20 cellular contexts compared by ENCODE assay signal in the genomic region with DNA sequence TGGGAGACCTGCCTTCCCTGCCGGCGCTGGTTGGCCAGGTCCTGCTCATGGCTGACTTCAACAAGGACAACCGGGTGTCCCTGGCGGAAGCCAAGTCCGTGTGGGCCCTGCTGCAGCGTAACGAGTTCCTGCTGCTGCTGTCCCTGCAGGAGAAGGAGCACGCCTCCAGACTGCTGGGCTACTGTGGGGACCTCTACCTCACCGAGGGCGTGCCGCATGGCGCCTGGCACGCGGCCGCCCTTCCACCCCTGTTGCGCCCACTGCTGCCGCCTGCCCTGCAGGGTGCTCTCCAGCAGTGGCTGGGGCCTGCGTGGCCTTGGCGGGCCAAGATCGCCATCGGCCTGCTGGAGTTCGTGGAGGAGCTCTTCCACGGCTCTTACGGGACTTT. TPM values are rescaled to one million over a fixed set of nuclear protein-coding genes. Genes with fewer than 3 reads are reported as not detected.
A peak's percentile ranks its signal among the peaks of the same experiment; 100 is the strongest.
DNase-seq lines count a peak whose midpoint lies in the region; ATAC-seq and TF ChIP-seq lines count a peak whose summit lies in the region.
"Had no signal": no experiment of that assay in that cellular context is flagged by ENCODE, and none has a peak within 500 bp of the region (broad histone marks: within the 10 kb centered on the region; RNA-seq: fewer than 3 reads in every experiment).

No MANE protein-coding gene starts in this region.

- H3K9me3 Mint-ChIP-seq in WTC11, result no peaks in the 10 kb centered on the region
- no peaks in the 10 kb centered on the region for H3K9me3 Mint-ChIP-seq in stimulated activated naive B cell treated with anti-CD40 and anti-IgM and Interleukin-4, amounts not matched to agents 10 μg/mL and 1 μg/mL and 100 μg/mL, for 72 hours
- H3K9me3 Mint-ChIP-seq in activated CD4-positive, alpha-beta memory T cell treated with anti-CD3 and anti-CD28 coated beads, Interleukin-2, amount 10 ng/mL, durations not matched to agents 7 days and 5 days, result no peaks in the 10 kb centered on the region
- H3K9me3 Mint-ChIP-seq: central memory CD8-positive, alpha-beta T cell; endodermal cell; GM23338; stimulated activated naive CD8-positive, alpha-beta T cell treated with anti-CD3 and anti-CD28 coated beads, Interleukin-15, Interleukin-2, amounts not matched to agents 100 ng/mL and 50 ng/mL, for 24 hours had no signal

- H3K36me3 Mint-ChIP-seq in WTC11, result peaks cover 39% of the 10 kb centered on the region
- H3K36me3 Mint-ChIP-seq in stimulated activated naive B cell treated with anti-CD40 and anti-IgM and Interleukin-4, amounts not matched to agents 10 μg/mL and 1 μg/mL and 100 μg/mL, for 72 hours, result peaks cover 41 to 50% of the 10 kb centered on the region in 2 donors
- peaks cover 44% of the 10 kb centered on the region for H3K36me3 Mint-ChIP-seq in activated CD4-positive, alpha-beta memory T cell treated with anti-CD3 and anti-CD28 coated beads, Interleukin-2, amount 10 ng/mL, durations not matched to agents 7 days and 5 days (ENCODE audit: low read depth)

- H3K9ac ChIP-seq in HUES48 (ENCODE audit: low read depth, low read length), result no peak overlapping the region

- H3K9me3 ChIP-seq in right atrium auricular region (no peaks in the 10 kb centered on the region), heart right ventricle (no peaks in the 10 kb centered on the region), HUES48 (ENCODE audit: control insufficient read depth, insufficient read depth, low read length) (no peaks in the 10 kb centered on the region)
- H3K9me3 ChIP-seq: vagina had no signal

- H3K4me3 Mint-ChIP-seq in WTC11, result no peak overlapping the region
- no peak overlapping the region for H3K4me3 Mint-ChIP-seq in stimulated activated naive B cell treated with anti-CD40 and anti-IgM and Interleukin-4, amounts not matched to agents 10 μg/mL and 1 μg/mL and 100 μg/mL, for 72 hours
- no peak overlapping the region for H3K4me3 Mint-ChIP-seq in activated CD4-positive, alpha-beta memory T cell treated with anti-CD3 and anti-CD28 coated beads, Interleukin-2, amount 10 ng/mL, durations not matched to agents 7 days and 5 days
- H3K4me3 Mint-ChIP-seq: central memory CD8-positive, alpha-beta T cell; endodermal cell; GM23338 had no signal

- no peak for DNase-seq in right atrium auricular region (ENCODE audit: low spot score)
- no peak for DNase-seq in heart right ventricle
- no peak for DNase-seq in WTC11 (ENCODE audit: low spot score)
- no peak for DNase-seq in stimulated activated naive B cell treated with anti-CD40 and anti-IgM and Interleukin-4, amounts not matched to agents 10 μg/mL and 1 μg/mL and 100 μg/mL, for 72 hours
- DNase-seq in activated CD4-positive, alpha-beta memory T cell treated with anti-CD3 and anti-CD28 coated beads, Interleukin-2, amount 10 ng/mL, durations not matched to agents 7 days and 5 days, result no peak
- DNase-seq: amniotic stem cell, NCI-H2081, T-helper 9 cell had no signal

- CTCF ChIA-PET in WTC11 (lab: Charles Lee), result interaction anchor here (1.2 to 2.9 kb wide), 4 partner anchors 10 to 51 kb away, joined by 5 to 12 read pairs (median 8); a partner anchor contains a TSS
- CTCF ChIA-PET in activated CD4-positive, alpha-beta memory T cell treated with anti-CD3 and anti-CD28 coated beads, Interleukin-2, amount 10 ng/mL, durations not matched to agents 7 days and 5 days (lab: Charles Lee), result interaction anchor here (0.7 kb wide), 1 partner anchor 15 kb away, joined by 3 read pairs; no protein-coding TSS in a partner anchor

- H3K27me3 ChIP-seq in right atrium auricular region, result no peaks in the 10 kb centered on the region
- no peaks in the 10 kb centered on the region for H3K27me3 ChIP-seq in heart right ventricle
- no peaks in the 10 kb centered on the region for H3K27me3 ChIP-seq in HUES48 (ENCODE audit: control insufficient read depth, insufficient read depth, low read length)
- H3K27me3 ChIP-seq: vagina had no signal

- 85% methylated on average over 22 to 24 of the region's 24 CpGs for WGBS in heart right ventricle, 2 donors

- TF ChIP-seq CTCF in right atrium auricular region (IDR thresholded peaks at IDR 0.05) (no peak), heart right ventricle (IDR thresholded peaks at IDR 0.05) (no peak), WTC11 (IDR thresholded peaks at IDR 0.05) (no peak)

- H3K4me3 ChIP-seq in right atrium auricular region (no peak overlapping the region), heart right ventricle (no peak overlapping the region), HUES48 (ENCODE audit: low read depth, low read length) (no peak overlapping the region)
- H3K4me3 ChIP-seq: GM23338, smooth muscle cell, vagina had no signal

- intact Hi-C loops in heart right ventricle (cut with DNase I), result loop anchor here in 1 of 10 donors (1.0 kb wide), 1 partner anchor 46 kb away; no protein-coding TSS in a partner anchor

- POLR2A ChIA-PET in WTC11 (lab: Charles Lee), result interaction anchor here (0.6 to 1.5 kb wide), 2 partner anchors 9 to 48 kb away, joined by 4 to 6 read pairs; no protein-coding TSS in a partner anchor
- POLR2A ChIA-PET in activated CD4-positive, alpha-beta memory T cell treated with anti-CD3 and anti-CD28 coated beads, Interleukin-2, amount 10 ng/mL, durations not matched to agents 7 days and 5 days (lab: Charles Lee), result interaction anchor here (1.0 kb wide), 1 partner anchor 22 kb away, joined by 3 read pairs; no protein-coding TSS in a partner anchor

- H3K4me1 Mint-ChIP-seq in WTC11, result peaks cover 17% of the 10 kb centered on the region
- peaks cover 48 to 75% of the 10 kb centered on the region in 2 donors for H3K4me1 Mint-ChIP-seq in stimulated activated naive B cell treated with anti-CD40 and anti-IgM and Interleukin-4, amounts not matched to agents 10 μg/mL and 1 μg/mL and 100 μg/mL, for 72 hours
- H3K4me1 Mint-ChIP-seq in activated CD4-positive, alpha-beta memory T cell treated with anti-CD3 and anti-CD28 coated beads, Interleukin-2, amount 10 ng/mL, durations not matched to agents 7 days and 5 days, result peaks cover 38% of the 10 kb centered on the region

- peaks cover 54% of the 10 kb centered on the region for H3K36me3 ChIP-seq in right atrium auricular region
- peaks cover 3 to 62% (median 34%) of the 10 kb centered on the region in 9 donors for H3K36me3 ChIP-seq in heart right ventricle
- peaks cover 51% of the 10 kb centered on the region for H3K36me3 ChIP-seq in HUES48 (ENCODE audit: control insufficient read depth, insufficient read depth, low read length)

- H3K4me1 ChIP-seq in right atrium auricular region (peaks cover 0 to 88% of the 10 kb centered on the region in 2 donors), heart right ventricle (peaks cover 20 to 85% (median 78%) of the 10 kb centered on the region in 9 donors), HUES48 (ENCODE audit: control insufficient read depth, insufficient read depth, low read length) (peaks cover 17% of the 10 kb centered on the region)

- no peak overlapping the region for H3K27ac Mint-ChIP-seq in WTC11
- H3K27ac Mint-ChIP-seq in stimulated activated naive B cell treated with anti-CD40 and anti-IgM and Interleukin-4, amounts not matched to agents 10 μg/mL and 1 μg/mL and 100 μg/mL, for 72 hours, result peak overlapping the region; percentile 79
- H3K27ac Mint-ChIP-seq in activated CD4-positive, alpha-beta memory T cell treated with anti-CD3 and anti-CD28 coated beads, Interleukin-2, amount 10 ng/mL, durations not matched to agents 7 days and 5 days, result no peak overlapping the region
- H3K27ac Mint-ChIP-seq: endodermal cell, GM23338 had no signal

- ATAC-seq in heart right ventricle, result no peak
- ATAC-seq in WTC11, result peak; percentile 1
- no peak for ATAC-seq in stimulated activated naive B cell treated with anti-CD40 and anti-IgM and Interleukin-4, amounts not matched to agents 10 μg/mL and 1 μg/mL and 100 μg/mL, for 72 hours (replicated peaks)
- ATAC-seq in HG02884 (IDR thresholded peaks at IDR 0.05; ENCODE audit: unreplicated experiment), result no peak
- ATAC-seq in GM21367 (IDR thresholded peaks at IDR 0.05; ENCODE audit: unreplicated experiment), result no peak
- ATAC-seq: GM23338 had no signal

- H3K27ac ChIP-seq in right atrium auricular region (peak overlapping the region; percentile 85 to 88), heart right ventricle (peak overlapping the region in 1 of 10 donors; percentile 3), HUES48 (ENCODE audit: low read depth, low read length) (peak overlapping the region; percentile 45)
- H3K27ac ChIP-seq: vagina had no signal

- H3K27me3 Mint-ChIP-seq in WTC11 (ENCODE audit: low read depth), result no peaks in the 10 kb centered on the region
- H3K27me3 Mint-ChIP-seq in stimulated activated naive B cell treated with anti-CD40 and anti-IgM and Interleukin-4, amounts not matched to agents 10 μg/mL and 1 μg/mL and 100 μg/mL, for 72 hours, result no peaks in the 10 kb centered on the region
- H3K27me3 Mint-ChIP-seq in activated CD4-positive, alpha-beta memory T cell treated with anti-CD3 and anti-CD28 coated beads, Interleukin-2, amount 10 ng/mL, durations not matched to agents 7 days and 5 days, result no peaks in the 10 kb centered on the region
- H3K27me3 Mint-ChIP-seq: central memory CD8-positive, alpha-beta T cell; stimulated activated naive CD8-positive, alpha-beta T cell treated with anti-CD3 and anti-CD28 coated beads, Interleukin-15, Interleukin-2, amounts not matched to agents 100 ng/mL and 50 ng/mL, for 24 hours had no signal

RNA-seq across cellular contexts. Expression of a gene that starts 10.6 kb away (rescaled TPM):
- total RNA-seq in right atrium auricular region (10 to 100 TPM; 45.1 to 45.7 TPM), heart right ventricle (10 to 100 TPM; 15.7 to 26.1 (median 17.9) TPM), WTC11 (2021) (45.4 to 49.8 TPM (median 48.9 TPM) in 3 replicates)
- 10 to 100 TPM; 24.8 to 37.9 TPM for polyA plus RNA-seq in heart right ventricle
- total RNA-seq in activated CD4-positive, alpha-beta memory T cell treated with anti-CD3 and anti-CD28 coated beads, Interleukin-2, amount 10 ng/mL, durations not matched to agents 7 days and 5 days, result under 1 TPM; 0.15 to 0.18 TPM
- total RNA-seq: MCF 10A, myocyte had no signal

RNA-seq across cellular contexts. Expression of a gene that starts 19.8 kb away (rescaled TPM):
- total RNA-seq in right atrium auricular region, result 1 to 10 TPM; 4.5 to 8.8 TPM
- total RNA-seq in heart right ventricle, result 10 to 100 TPM in 3 of 10 donors, 1 to 10 TPM in 4, under 1 TPM in 3; 0.44 to 28.7 (median 1.7) TPM
- 100 to 1,000 TPM in 1 of 2 donors, 10 to 100 TPM in 1; 34.0 to 144 TPM for polyA plus RNA-seq in heart right ventricle
- total RNA-seq in WTC11 (2021), result 2.4 to 3.7 TPM (median 3.3 TPM) in 3 replicates
- not detected for total RNA-seq in activated CD4-positive, alpha-beta memory T cell treated with anti-CD3 and anti-CD28 coated beads, Interleukin-2, amount 10 ng/mL, durations not matched to agents 7 days and 5 days
- total RNA-seq: MCF 10A, myocyte, smooth muscle cell had no signal
- polyA plus RNA-seq: smooth muscle cell had no signal

RNA-seq across cellular contexts. Expression of a gene that starts 25.4 kb away (rescaled TPM):
- total RNA-seq in right atrium auricular region (1 to 10 TPM; 6.4 to 9.3 TPM), heart right ventricle (10 to 100 TPM in 3 of 10 donors, 1 to 10 TPM in 7; 1.5 to 76.8 (median 3.5) TPM), WTC11 (2021) (not detected in 3 replicates)
- polyA plus RNA-seq in heart right ventricle, result 100 to 1,000 TPM in 1 of 2 donors, 10 to 100 TPM in 1; 95.6 to 261 TPM
- total RNA-seq in activated CD4-positive, alpha-beta memory T cell treated with anti-CD3 and anti-CD28 coated beads, Interleukin-2, amount 10 ng/mL, durations not matched to agents 7 days and 5 days, result under 1 TPM in 1 of 2 experiments, not detected in 1; 0.40 TPM
- total RNA-seq: endodermal cell, GM23338, MCF 10A, myocyte, smooth muscle cell had no signal
- polyA plus RNA-seq: GM23338, smooth muscle cell had no signal

RNA-seq across cellular contexts. Expression of a gene that starts 35.1 kb away (rescaled TPM):
- total RNA-seq in right atrium auricular region (not detected), heart right ventricle (not detected), WTC11 (2021) (0.21 TPM in 1 of 3 replicates, not detected in the others)
- polyA plus RNA-seq in heart right ventricle, result not detected
- not detected for total RNA-seq in activated CD4-positive, alpha-beta memory T cell treated with anti-CD3 and anti-CD28 coated beads, Interleukin-2, amount 10 ng/mL, durations not matched to agents 7 days and 5 days
- total RNA-seq: endodermal cell, GM23338, lower leg skin, MCF 10A, smooth muscle cell, vagina had no signal
- polyA plus RNA-seq: GM23338, smooth muscle cell had no signal

RNA-seq across cellular contexts. Expression of a gene that starts 35.7 kb away (rescaled TPM):
- total RNA-seq in right atrium auricular region (10 to 100 TPM; 71.9 to 81.9 TPM), heart right ventricle (10 to 100 TPM; 48.1 to 83.3 (median 58.4) TPM), WTC11 (2021) (40.2 to 42.2 TPM (median 41.2 TPM) in 3 replicates)
- polyA plus RNA-seq in heart right ventricle, result 100 to 1,000 TPM in 1 of 2 donors, 10 to 100 TPM in 1; 97.2 to 195 TPM
- total RNA-seq in activated CD4-positive, alpha-beta memory T cell treated with anti-CD3 and anti-CD28 coated beads, Interleukin-2, amount 10 ng/mL, durations not matched to agents 7 days and 5 days, result 10 to 100 TPM; 17.2 to 18.8 TPM

Comparison
In these comparisons a context has a peak if more than half of its experiments do, and no peak if none do; other contexts are left out.
1. RNA of a gene that starts 10.6 kb away (total RNA-seq): 45.1 to 45.7 TPM in right atrium auricular region, 45.4 to 49.8 TPM in WTC11 and 15.7 to 26.1 TPM in heart right ventricle; 0.15 to 0.18 TPM in activated CD4-positive, alpha-beta memory T cell treated with anti-CD3 and anti-CD28 coated beads, Interleukin-2, amount 10 ng/mL, durations not matched to agents 7 days and 5 days; every median in the first group is over 10 times any median in the second.